Comparison of ENCODE assay signal across 20 cellular contexts in the genomic region with DNA sequence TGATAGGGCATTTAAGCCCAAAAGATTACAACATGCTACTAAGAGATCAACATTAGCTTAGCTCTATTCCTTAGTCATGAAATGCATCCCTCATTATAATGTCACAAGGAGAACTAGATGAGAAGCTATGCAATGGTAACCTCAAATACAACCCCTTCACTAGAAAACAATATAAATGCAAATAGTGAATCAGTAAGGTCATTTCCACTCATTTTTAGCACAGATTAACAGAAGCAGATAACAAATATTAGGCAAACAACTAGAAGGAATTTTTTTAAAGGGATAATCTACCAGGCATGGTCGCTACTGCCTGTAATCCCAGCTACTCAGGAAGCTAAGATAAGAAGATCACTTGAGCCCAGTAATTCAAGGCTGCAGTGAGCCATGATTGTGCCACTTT. TPM values are rescaled to one million over a fixed set of nuclear protein-coding genes. Genes with fewer than 3 reads are reported as not detected.
DNase-seq lines count a peak whose midpoint lies in the region; FAIRE-seq and TF ChIP-seq lines count a peak whose summit lies in the region.
"Had no signal": no experiment of that assay in that cellular context is flagged by ENCODE, and none has a peak within 500 bp of the region (broad histone marks: within the 10 kb centered on the region; RNA-seq: fewer than 3 reads in every experiment).

No MANE protein-coding gene starts in this region.

- H3K4me3 ChIP-seq in astrocyte (ENCODE audit: insufficient read depth, low read depth, low read length) (no peak overlapping the region), osteoblast (ENCODE audit: insufficient read depth, low read length) (no peak overlapping the region)
- H3K4me3 ChIP-seq: adrenal gland, right atrium auricular region, SJSA1, upper lobe of right lung had no signal

- H3K36me3 ChIP-seq in astrocyte (ENCODE audit: insufficient read depth, low read length) (no peaks in the 10 kb centered on the region), osteoblast (ENCODE audit: insufficient read depth, low read length) (no peaks in the 10 kb centered on the region)
- H3K36me3 ChIP-seq: adrenal gland, neutrophil, right atrium auricular region, SJSA1, upper lobe of right lung had no signal

- H4K20me1 ChIP-seq in astrocyte (ENCODE audit: insufficient read depth, low read length) = peaks cover 70% of the 10 kb centered on the region
- H4K20me1 ChIP-seq in osteoblast (ENCODE audit: insufficient read depth, low read length) = peaks cover 61% of the 10 kb centered on the region

- no peak overlapping the region for H3K4me3 Mint-ChIP-seq in CD14-positive monocyte
- no peak overlapping the region for H3K4me3 Mint-ChIP-seq in astrocyte (ENCODE audit: unreplicated experiment)
- H3K4me3 Mint-ChIP-seq: activated CD4-positive, alpha-beta T cell treated with anti-CD3 and anti-CD28 coated beads for 36 hours; CD8-positive, alpha-beta T cell; stimulated activated naive CD8-positive, alpha-beta T cell treated with anti-CD3 and anti-CD28 coated beads, Interleukin-15, Interleukin-2, amounts not matched to agents 100 ng/mL and 50 ng/mL, for 24 hours had no signal

- H3K27me3 Mint-ChIP-seq in CD14-positive monocyte (ENCODE audit: low read depth in 3 of 3) (no peaks in the 10 kb centered on the region), astrocyte (ENCODE audit: low read depth, unreplicated experiment) (no peaks in the 10 kb centered on the region)
- H3K27me3 Mint-ChIP-seq: activated CD4-positive, alpha-beta T cell treated with anti-CD3 and anti-CD28 coated beads for 36 hours; stimulated activated naive CD8-positive, alpha-beta T cell treated with anti-CD3 and anti-CD28 coated beads, Interleukin-15, Interleukin-2, amounts not matched to agents 100 ng/mL and 50 ng/mL, for 24 hours had no signal

- no peaks in the 10 kb centered on the region for H3K27me3 ChIP-seq in astrocyte (ENCODE audit: insufficient read depth, low read length)
- no peaks in the 10 kb centered on the region for H3K27me3 ChIP-seq in osteoblast (ENCODE audit: insufficient read depth, low read length)
- H3K27me3 ChIP-seq: adrenal gland, neutrophil, right atrium auricular region, SJSA1, upper lobe of right lung had no signal

- peaks cover 54% of the 10 kb centered on the region for H3K4me1 Mint-ChIP-seq in CD14-positive monocyte
- peaks cover 44% of the 10 kb centered on the region for H3K4me1 Mint-ChIP-seq in astrocyte (ENCODE audit: low read depth, unreplicated experiment)

- H3K4me2 ChIP-seq in astrocyte (ENCODE audit: low read length) (no peak overlapping the region), osteoblast (ENCODE audit: insufficient read depth, low read length) (no peak overlapping the region)

- H3K27ac ChIP-seq in astrocyte (ENCODE audit: low read depth, low read length) = no peak overlapping the region
- H3K27ac ChIP-seq in osteoblast (ENCODE audit: low read depth, low read length) = no peak overlapping the region
- H3K27ac ChIP-seq: right atrium auricular region, SJSA1, upper lobe of right lung had no signal

- peak overlapping the region in 5 of 7 donors; percentile 30 to 69 (median 55) for H3K27ac Mint-ChIP-seq in CD14-positive monocyte
- H3K27ac Mint-ChIP-seq in astrocyte (ENCODE audit: unreplicated experiment) = no peak overlapping the region
- H3K27ac Mint-ChIP-seq: activated CD4-positive, alpha-beta T cell treated with anti-CD3 and anti-CD28 coated beads for 36 hours; CD8-positive, alpha-beta T cell; stimulated activated naive CD8-positive, alpha-beta T cell treated with anti-CD3 and anti-CD28 coated beads, Interleukin-15, Interleukin-2, amounts not matched to agents 100 ng/mL and 50 ng/mL, for 24 hours had no signal

- DNase-seq in CD14-positive monocyte (ENCODE audit: low spot score) = no peak
- DNase-seq in MV-4-11 (lab: John Stamatoyannopoulos, UW) = peak; percentile 45
- peak; percentile 41 for DNase-seq in astrocyte (ENCODE audit: low read depth)
- peak; percentile 41 for DNase-seq in iris pigment epithelial cell (ENCODE audit: low read depth)
- no peak for DNase-seq in osteoblast (ENCODE audit: insufficient read length, low spot score, missing footprints)
- DNase-seq in COR-L47 (lab: John Stamatoyannopoulos, UW) = no peak
- no peak for DNase-seq in LoVo (ENCODE audit: low spot score)
- DNase-seq in NCI-H1048 (lab: John Stamatoyannopoulos, UW) = no peak
- DNase-seq: activated CD4-positive, alpha-beta T cell treated with anti-CD3 and anti-CD28 coated beads for 36 hours; activated effector memory CD4-positive, alpha-beta T cell treated with anti-CD3 and anti-CD28 coated beads, Interleukin-2, amount 50 U/mL, for 16 hours; CD8-positive, alpha-beta T cell; DMS79 treated with DMSO at 0.1 percent for 48 hours; NCI-H526; upper lobe of right lung had no signal

- TF ChIP-seq CTCF in CD14-positive monocyte (IDR thresholded peaks at IDR 0.05) (no peak), astrocyte (IDR thresholded peaks at IDR 0.05; ENCODE audit: insufficient read depth, low read depth, low read length) (no peak), osteoblast (IDR thresholded peaks at IDR 0.05; ENCODE audit: extremely low read depth, low read depth, low read length) (no peak)

- H3K9me3 ChIP-seq in astrocyte (ENCODE audit: insufficient read depth, low read depth, low read length) (no peaks in the 10 kb centered on the region), osteoblast (ENCODE audit: low read depth, low read length) (no peaks in the 10 kb centered on the region)
- H3K9me3 ChIP-seq: adrenal gland, neutrophil, right atrium auricular region, SJSA1, upper lobe of right lung had no signal

- FAIRE-seq in astrocyte (lab: Jason Lieb, UNC) = no peak
- FAIRE-seq: HepG2 had no signal

- H3K4me1 ChIP-seq in astrocyte (ENCODE audit: insufficient read depth, low read length) (peaks cover 12% of the 10 kb centered on the region), osteoblast (ENCODE audit: insufficient read depth, low read length) (peaks cover 30% of the 10 kb centered on the region)

- intact Hi-C loops in CD14-positive monocyte (cut with micrococcal nuclease) = loop anchor here in 1 of 2 donors (5.0 kb wide), 1 partner anchor 43 kb away; no protein-coding TSS in a partner anchor

- no peaks in the 10 kb centered on the region for H3K9me3 Mint-ChIP-seq in CD14-positive monocyte
- H3K9me3 Mint-ChIP-seq in astrocyte (ENCODE audit: unreplicated experiment) = no peaks in the 10 kb centered on the region
- H3K9me3 Mint-ChIP-seq: CD8-positive, alpha-beta T cell; stimulated activated naive CD8-positive, alpha-beta T cell treated with anti-CD3 and anti-CD28 coated beads, Interleukin-15, Interleukin-2, amounts not matched to agents 100 ng/mL and 50 ng/mL, for 24 hours had no signal

- H2AFZ ChIP-seq in astrocyte (ENCODE audit: low read depth, low read length) (no peak overlapping the region), osteoblast (ENCODE audit: low read length) (no peak overlapping the region)

- H3K9ac ChIP-seq in astrocyte (ENCODE audit: low read length) = no peak overlapping the region

- peaks cover 11% of the 10 kb centered on the region for H3K79me2 ChIP-seq in astrocyte (ENCODE audit: insufficient read depth, low read length)
- peaks cover 68% of the 10 kb centered on the region for H3K79me2 ChIP-seq in osteoblast (ENCODE audit: insufficient read depth, low read length)

- peaks cover 3 to 12% of the 10 kb centered on the region in 2 donors for H3K36me3 Mint-ChIP-seq in CD14-positive monocyte
- H3K36me3 Mint-ChIP-seq in astrocyte (ENCODE audit: low read depth, unreplicated experiment) = peaks cover 2% of the 10 kb centered on the region

RNA-seq across cellular contexts. Expression of a gene that starts 28.2 kb away (rescaled TPM):
- polyA plus RNA-seq in CD14-positive monocyte = 10 to 100 TPM; 18.3 to 20.0 TPM
- total RNA-seq in astrocyte (31.8 and 34.4 TPM in 2 replicates), osteoblast (24.8 and 25.7 TPM in 2 replicates)

Comparison
In these comparisons a context has a peak if more than half of its experiments do, and no peak if none do; other contexts are left out.
1. DNase-seq: peak in MV-4-11 (single experiment), astrocyte (single experiment) and iris pigment epithelial cell (single experiment); none in CD14-positive monocyte (single experiment), osteoblast (single experiment), COR-L47 (single experiment), LoVo (single experiment) and NCI-H1048 (single experiment).